Comparison of ENCODE assay signal across 24 cellular contexts in genomic region chr3:96966181-96966929, GRCh38.
"Had no signal": no experiment of that assay in that cellular context is flagged by ENCODE, and none has a peak within 500 bp of the region (broad histone marks: within the 10 kb centered on the region; RNA-seq: fewer than 3 reads in every experiment).

No MANE protein-coding gene starts in this region.

- H3K36me3 ChIP-seq: ascending aorta, breast epithelium, gastrocnemius medialis, heart left ventricle, pancreas, stomach, vagina, WERI-Rb-1 had no signal

- H3K27ac ChIP-seq: ascending aorta, breast epithelium, gastrocnemius medialis, heart left ventricle, pancreas, stomach, vagina, WERI-Rb-1 had no signal

- H3K27ac Mint-ChIP-seq: dendritic cell treated with granulocyte-macrophage colony-stimulating factor and Interleukin-4, amounts not matched to agents 40 ng/mL and 50 ng/mL, for 4 days; naive thymus-derived CD8-positive, alpha-beta T cell; stimulated activated effector memory CD8-positive, alpha-beta T cell treated with anti-CD3 and anti-CD28 coated beads, Interleukin-12 subunit alpha, Interleukin-12 subunit beta, amount 100 ng/mL, for 72 hours had no signal

- H3K4me1 ChIP-seq: ascending aorta, breast epithelium, gastrocnemius medialis, heart left ventricle, pancreas, stomach, vagina had no signal

- H3K9me3 ChIP-seq: ascending aorta, breast epithelium, gastrocnemius medialis, pancreas, stomach, vagina had no signal

- H3K9me3 Mint-ChIP-seq: dendritic cell treated with granulocyte-macrophage colony-stimulating factor and Interleukin-4, amounts not matched to agents 40 ng/mL and 50 ng/mL, for 4 days had no signal

- H3K4me3 Mint-ChIP-seq: dendritic cell treated with granulocyte-macrophage colony-stimulating factor and Interleukin-4, amounts not matched to agents 40 ng/mL and 50 ng/mL, for 4 days; naive thymus-derived CD8-positive, alpha-beta T cell; stimulated activated effector memory CD8-positive, alpha-beta T cell treated with anti-CD3 and anti-CD28 coated beads, Interleukin-12 subunit alpha, Interleukin-12 subunit beta, amount 100 ng/mL, for 72 hours had no signal

- H3K4me1 Mint-ChIP-seq: naive thymus-derived CD8-positive, alpha-beta T cell; stimulated activated effector memory CD8-positive, alpha-beta T cell treated with anti-CD3 and anti-CD28 coated beads, Interleukin-12 subunit alpha, Interleukin-12 subunit beta, amount 100 ng/mL, for 72 hours had no signal

- DNase-seq: activated CD4-positive, alpha-beta T cell treated with anti-CD3 and anti-CD28 coated beads for 1 hour; activated CD8-positive, alpha-beta memory T cell treated with anti-CD3 and anti-CD28 coated beads for 24 hours; activated CD8-positive, alpha-beta memory T cell treated with anti-CD3 and anti-CD28 coated beads, Interleukin-2, amount 50 U/mL, for 48 hours; activated effector memory CD4-positive, alpha-beta T cell treated with Interleukin-2 at 50 U/mL for 16 hours; activated naive CD4-positive, alpha-beta T cell treated with anti-CD3 and anti-CD28 coated beads, Interleukin-2, amount 50 U/mL, for 16 hours; activated T-cell treated with anti-CD3 and anti-CD28 coated beads, Interleukin-2, amount 50 U/mL, for 48 hours; effector memory CD4-positive, alpha-beta T cell; gastrocnemius medialis; heart left ventricle; mesendoderm; naive thymus-derived CD8-positive, alpha-beta T cell; pancreas; stimulated activated CD4-positive, alpha-beta T cell treated with anti-CD3 and anti-CD28 coated beads, Interleukin-4, amount 100 ng/mL, for 24 hours; stomach; T-helper 2 cell; trophoblast cell; WERI-Rb-1 had no signal

- H3K27me3 ChIP-seq: ascending aorta, breast epithelium, gastrocnemius medialis, heart left ventricle, pancreas, stomach, vagina had no signal

- H3K4me2 ChIP-seq: smooth muscle cell had no signal

- H3K36me3 Mint-ChIP-seq: naive thymus-derived CD8-positive, alpha-beta T cell; stimulated activated effector memory CD8-positive, alpha-beta T cell treated with anti-CD3 and anti-CD28 coated beads, Interleukin-12 subunit alpha, Interleukin-12 subunit beta, amount 100 ng/mL, for 72 hours had no signal

- H3K27me3 Mint-ChIP-seq: dendritic cell treated with granulocyte-macrophage colony-stimulating factor and Interleukin-4, amounts not matched to agents 40 ng/mL and 50 ng/mL, for 4 days; naive thymus-derived CD8-positive, alpha-beta T cell had no signal

- ATAC-seq: gastrocnemius medialis; heart left ventricle; naive thymus-derived CD8-positive, alpha-beta T cell; pancreas; sciatic nerve; stimulated activated effector memory CD8-positive, alpha-beta T cell treated with anti-CD3 and anti-CD28 coated beads, Interleukin-12 subunit alpha, Interleukin-12 subunit beta, amount 100 ng/mL, for 72 hours had no signal

- H3K4me3 ChIP-seq: ascending aorta, breast epithelium, gastrocnemius medialis, heart left ventricle, pancreas, smooth muscle cell, stomach, vagina had no signal
